Comparison of ENCODE assay signal across 8 cellular contexts in genomic region chr7:47571355-47572100, GRCh38. TPM values are rescaled to one million over a fixed set of nuclear protein-coding genes. Genes with fewer than 3 reads are reported as not detected.
DNase-seq lines count a peak whose midpoint lies in the region; ATAC-seq and TF ChIP-seq lines count a peak whose summit lies in the region.

No MANE protein-coding gene starts in this region.

- WGBS in spleen, 5 donors: 8 to 13% (median 12%) methylated on average over 10 to 23 of the region's 23 CpGs

- CTCF ChIA-PET in T-cell (lab: Charles Lee): no interaction called here

- peak overlapping the region in 1 of 2 donors; percentile 19 for H3K27ac Mint-ChIP-seq in T-cell

- POLR2A ChIA-PET in T-cell (lab: Charles Lee): no interaction called here

- TF ChIP-seq POLR2A in spleen (IDR thresholded peaks at IDR 0.05): no peak

- H3K27me3 ChIP-seq in spleen (replicated peaks in 1 of 7): no peaks in the 10 kb centered on the region

- DNase-seq in C1 segment of cervical spinal cord (lab: John Stamatoyannopoulos, UW): peak in 11 of 14 donors; percentile 22 to 79 (median 54)
- DNase-seq in MV-4-11 (lab: John Stamatoyannopoulos, UW): peak; percentile 76
- peak; percentile 85 for DNase-seq in iris pigment epithelial cell (ENCODE audit: low read depth)
- DNase-seq in spleen: peak; percentile 92
- DNase-seq in effector CD4-positive, alpha-beta T cell: no peak
- no peak for DNase-seq in GOT3 (lab: John Stamatoyannopoulos, UW)
- DNase-seq in T-cell: no peak

- H3K9me3 Mint-ChIP-seq in T-cell: no peaks in the 10 kb centered on the region

- H3K4me1 ChIP-seq in spleen: peaks cover 56 to 100% (median 95%) of the 10 kb centered on the region in 6 donors

- ATAC-seq in T-cell (replicated peaks in 1 of 4): no peak

- H3K36me3 Mint-ChIP-seq in T-cell: no peaks in the 10 kb centered on the region

- no peak for TF ChIP-seq CTCF in spleen (IDR thresholded peaks at IDR 0.05 in 8 of 11, conservative IDR thresholded peaks at IDR 0.05 in 3 of 11)

- peak overlapping the region in 2 of 8 donors; percentile 22 to 46 for H3K4me3 ChIP-seq in spleen

- peaks cover 6 to 9% of the 10 kb centered on the region in 2 donors for H3K27me3 Mint-ChIP-seq in T-cell

- H3K36me3 ChIP-seq in spleen: peaks cover 0 to 22% (median 0%) of the 10 kb centered on the region in 6 donors

- H3K4me3 Mint-ChIP-seq in T-cell: no peak overlapping the region

- H3K27ac ChIP-seq in angular gyrus (ENCODE audit: low read depth, low read length): peak overlapping the region; percentile 55
- peak overlapping the region; percentile 77 to 93 (median 88) for H3K27ac ChIP-seq in spleen

- intact Hi-C loops in spleen (cut with DNase I; ENCODE audit: low total_unique reads): loop anchor here (10.0 kb wide), 1 partner anchor 117 kb away; no protein-coding TSS in a partner anchor

- no peaks in the 10 kb centered on the region for H3K9me3 ChIP-seq in spleen

- H3K4me1 Mint-ChIP-seq in T-cell: peaks cover 0 to 10% (median 8%) of the 10 kb centered on the region in 3 donors

RNA-seq across cellular contexts. Expression of gene TNS3, which starts 10.4 kb away (rescaled TPM):
- total RNA-seq in spleen: 100 to 1,000 TPM; 122 to 247 (median 152) TPM
- polyA plus RNA-seq in spleen: 10 to 100 TPM; 17.7 to 31.4 (median 20.9) TPM
- 1 to 10 TPM in 4 of 5 donors, under 1 TPM in 1; 0.58 to 3.7 (median 2.0) TPM for total RNA-seq in T-cell

Comparison
In these comparisons a context has a peak if more than half of its experiments do, and no peak if none do; other contexts are left out.
1. DNase-seq: peak in C1 segment of cervical spinal cord (11 of 14), MV-4-11 (single experiment), iris pigment epithelial cell (single experiment) and spleen (single experiment); none in effector CD4-positive, alpha-beta T cell (single experiment), GOT3 (single experiment) and T-cell (0 of 34).
2. RNA of gene TNS3, which starts 10.4 kb away (total RNA-seq): 122 to 247 TPM in spleen; 0.58 to 3.7 TPM in T-cell; every median in the first group is over 10 times any median in the second.